Comparison of ENCODE assay signal across 9 cellular contexts in genomic region chr20:63864545-63864977, GRCh38. TPM values are rescaled to one million over a fixed set of nuclear protein-coding genes. Genes with fewer than 3 reads are reported as not detected.
DNase-seq lines count a peak whose midpoint lies in the region; ATAC-seq and TF ChIP-seq lines count a peak whose summit lies in the region.
"Had no signal": no experiment of that assay in that cellular context is flagged by ENCODE, and none has a peak within 500 bp of the region (broad histone marks: within the 10 kb centered on the region; RNA-seq: fewer than 3 reads in every experiment).

No MANE protein-coding gene starts in this region.

- TF ChIP-seq CTCF in right lobe of liver (IDR thresholded peaks at IDR 0.05) = no peak
- TF ChIP-seq CTCF in transverse colon (IDR thresholded peaks at IDR 0.05) = peak in 1 of 5 experiments; percentile 12

- WGBS in right lobe of liver (ENCODE audit: insufficient coverage, low coverage, low lambda C conversion rate, missing lambda C conversion rate) = 0% methylated on average over 16 of the region's 25 CpGs
- WGBS in transverse colon (ENCODE audit: low coverage in 1 of 2), 2 donors = 0% methylated on average over 4 to 25 of the region's 25 CpGs

- H3K36me3 ChIP-seq in adipocyte (ENCODE audit: control insufficient read depth, insufficient read depth, low read length, severe bottlenecking) (peaks cover 29% of the 10 kb centered on the region), right lobe of liver (peaks cover 0 to 19% (median 4%) of the 10 kb centered on the region in 4 donors), transverse colon (peaks cover 0 to 10% (median 4%) of the 10 kb centered on the region in 4 donors)

- TF ChIP-seq POLR2A in right lobe of liver (IDR thresholded peaks at IDR 0.05) (no peak), transverse colon (IDR thresholded peaks at IDR 0.05) (no peak)

- TF ChIP-seq EP300 in transverse colon (IDR thresholded peaks at IDR 0.05; ENCODE audit: low read depth) = no peak

- peaks cover 23% of the 10 kb centered on the region for H3K4me1 Mint-ChIP-seq in activated T-cell treated with anti-CD3 and anti-CD28 coated beads, Interleukin-2, amount 50 U/mL, for 4 hours (ENCODE audit: low read depth)

- H3K27ac ChIP-seq in right lobe of liver (peak overlapping the region; percentile 84 to 89 (median 89)), transverse colon (peak overlapping the region; percentile 92 to 96 (median 94))

- in situ Hi-C loops in transverse colon (cut with MboI; ENCODE audit: low pct_ligation_motif_present in 1 of 4, low pct_unique_long_range_greater_than_20kb in 1 of 4, low sequenced_read_pairs in 3 of 4) = no loop called here

- no peaks in the 10 kb centered on the region for H3K27me3 Mint-ChIP-seq in activated T-cell treated with anti-CD3 and anti-CD28 coated beads, Interleukin-2, amount 50 U/mL, for 4 hours (ENCODE audit: low read depth)

- H3K27me3 ChIP-seq in adipocyte (replicated peaks; ENCODE audit: control insufficient read depth, insufficient read depth, low read length) (no peaks in the 10 kb centered on the region), right lobe of liver (no peaks in the 10 kb centered on the region), transverse colon (no peaks in the 10 kb centered on the region)

- H3K4me3 ChIP-seq in adipocyte (ENCODE audit: low read length) (peak overlapping the region; percentile 86), right lobe of liver (peak overlapping the region; percentile 85 to 99 (median 97)), transverse colon (peak overlapping the region; percentile 77 to 92 (median 86))

- no peaks in the 10 kb centered on the region for H3K9me3 ChIP-seq in adipocyte (ENCODE audit: control insufficient read depth, low read length)
- no peaks in the 10 kb centered on the region for H3K9me3 ChIP-seq in right lobe of liver
- no peaks in the 10 kb centered on the region for H3K9me3 ChIP-seq in transverse colon

- H3K36me3 Mint-ChIP-seq in activated T-cell treated with anti-CD3 and anti-CD28 coated beads, Interleukin-2, amount 50 U/mL, for 4 hours (ENCODE audit: insufficient read depth) = peaks cover 19% of the 10 kb centered on the region

- ATAC-seq in activated T-cell treated with anti-CD3 and anti-CD28 coated beads, Interleukin-2, amount 50 U/mL, for 4 hours = no peak
- ATAC-seq in right lobe of liver (no peak), GM18502 (IDR thresholded peaks at IDR 0.05; ENCODE audit: poor library complexity, unreplicated experiment) (no peak)

- no peaks in the 10 kb centered on the region for H3K9me3 Mint-ChIP-seq in activated T-cell treated with anti-CD3 and anti-CD28 coated beads, Interleukin-2, amount 50 U/mL, for 4 hours

- intact Hi-C loops in right lobe of liver (cut with DNase I) = no loop called here
- intact Hi-C loops in transverse colon (cut with DNase I; ENCODE audit: low total_unique reads) = no loop called here

- DNase-seq in activated T-cell treated with anti-CD3 and anti-CD28 coated beads, Interleukin-2, amount 50 U/mL, for 4 hours = no peak
- no peak for DNase-seq in activated T-cell treated with anti-CD3 and anti-CD28 coated beads, Interleukin-2, amount 50 U/mL, for 48 hours
- DNase-seq in adipocyte (ENCODE audit: low read depth) (peak; percentile 6), right lobe of liver (no peak), transverse colon (no peak), NCI-H748 (lab: John Stamatoyannopoulos, UW; ENCODE audit: unreplicated experiment) (no peak), NCI-H774 (lab: John Stamatoyannopoulos, UW) (no peak)

- H3K4me1 ChIP-seq in adipocyte (ENCODE audit: control insufficient read depth, insufficient read depth, low read length) (peaks cover 12% of the 10 kb centered on the region), right lobe of liver (peaks cover 0 to 22% (median 5%) of the 10 kb centered on the region in 4 donors), transverse colon (peaks cover 19 to 24% (median 22%) of the 10 kb centered on the region in 4 donors)

- H3K9ac ChIP-seq in adipocyte (ENCODE audit: low read length) = peak overlapping the region; percentile 100

- H3K4me3 Mint-ChIP-seq in activated T-cell treated with anti-CD3 and anti-CD28 coated beads, Interleukin-2, amount 50 U/mL, for 4 hours = peak overlapping the region; percentile 88

RNA-seq across cellular contexts. Expression of gene TPD52L2, which starts 0.5 kb away (rescaled TPM):
- 10 to 100 TPM; 87.4 to 95.0 (median 89.3) TPM for total RNA-seq in activated T-cell treated with anti-CD3 and anti-CD28 coated beads, Interleukin-2, amount 50 U/mL, for 4 hours
- total RNA-seq in right lobe of liver (10 to 100 TPM; 20.1 to 46.8 (median 30.5) TPM), transverse colon (10 to 100 TPM; 40.8 to 67.0 (median 62.6) TPM)

RNA-seq across cellular contexts. Expression of gene ABHD16B, which starts 3.3 kb away (rescaled TPM):
- total RNA-seq in activated T-cell treated with anti-CD3 and anti-CD28 coated beads, Interleukin-2, amount 50 U/mL, for 4 hours = not detected
- total RNA-seq in right lobe of liver (not detected), transverse colon (not detected)
- total RNA-seq: Daoy had no signal

RNA-seq across cellular contexts. Expression of gene DNAJC5, which starts 30.4 kb away (rescaled TPM):
- total RNA-seq in activated T-cell treated with anti-CD3 and anti-CD28 coated beads, Interleukin-2, amount 50 U/mL, for 4 hours = 10 to 100 TPM; 37.2 to 38.5 (median 37.8) TPM
- 10 to 100 TPM; 10.7 to 26.0 (median 15.1) TPM for total RNA-seq in right lobe of liver
- total RNA-seq in transverse colon = 10 to 100 TPM; 59.9 to 77.3 (median 71.4) TPM

RNA-seq across cellular contexts. Expression of gene ZBTB46, which starts 33.5 kb away (rescaled TPM):
- total RNA-seq in activated T-cell treated with anti-CD3 and anti-CD28 coated beads, Interleukin-2, amount 50 U/mL, for 4 hours = 1 to 10 TPM in 2 of 3 donors, under 1 TPM in 1; 0.89 to 3.8 (median 2.2) TPM
- 1 to 10 TPM; 1.2 to 4.2 (median 2.4) TPM for total RNA-seq in right lobe of liver
- 1 to 10 TPM; 2.3 to 6.0 (median 5.3) TPM for total RNA-seq in transverse colon
